Comparison of ENCODE assay signal across 9 cellular contexts in the genomic region with DNA sequence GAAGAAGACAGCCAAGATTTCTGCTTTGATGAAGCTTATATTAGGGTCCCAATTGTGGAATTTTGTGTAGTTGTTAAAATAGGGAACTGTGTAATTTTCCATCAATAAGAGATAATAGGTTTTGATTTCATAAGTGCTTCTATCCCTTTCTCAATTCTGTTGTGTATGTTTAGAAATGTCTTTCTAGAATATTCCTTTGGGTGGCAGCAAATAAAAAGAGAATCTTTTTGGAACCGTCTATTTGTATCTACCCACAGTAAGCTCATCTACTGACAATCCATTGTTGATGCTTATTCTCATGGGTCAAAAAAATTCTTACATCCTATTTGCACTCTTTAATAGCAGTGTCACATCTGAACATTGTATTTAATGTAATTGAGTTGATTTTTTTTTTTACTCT.
DNase-seq lines count a peak whose midpoint lies in the region; ATAC-seq and TF ChIP-seq lines count a peak whose summit lies in the region.
"Had no signal": no experiment of that assay in that cellular context is flagged by ENCODE, and none has a peak within 500 bp of the region (broad histone marks: within the 10 kb centered on the region; RNA-seq: fewer than 3 reads in every experiment).

No MANE protein-coding gene starts in this region.

- no peaks in the 10 kb centered on the region for H3K79me2 ChIP-seq in mammary epithelial cell (ENCODE audit: insufficient read depth, low read length)

- H3K27ac ChIP-seq in mammary epithelial cell (ENCODE audit: insufficient read depth, low read depth, low read length): no peak overlapping the region
- H3K27ac ChIP-seq: BLaER1 had no signal

- H2AFZ ChIP-seq in mammary epithelial cell (ENCODE audit: low read depth, low read length): no peak overlapping the region

- peak; percentile 44 for ATAC-seq in HG03571 (IDR thresholded peaks at IDR 0.05; ENCODE audit: unreplicated experiment)
- ATAC-seq in HG03139 (IDR thresholded peaks at IDR 0.05; ENCODE audit: unreplicated experiment): no peak

- H3K36me3 ChIP-seq in mammary epithelial cell (ENCODE audit: insufficient read depth, low read length): no peaks in the 10 kb centered on the region
- H3K36me3 ChIP-seq: BLaER1 had no signal

- no peaks in the 10 kb centered on the region for H3K27me3 Mint-ChIP-seq in MCF 10A (ENCODE audit: insufficient read depth, unreplicated experiment)

- no peak overlapping the region for H3K27ac Mint-ChIP-seq in MCF 10A (ENCODE audit: low read depth, unreplicated experiment)

- no peaks in the 10 kb centered on the region for H3K9me3 ChIP-seq in mammary epithelial cell (replicated peaks; ENCODE audit: insufficient read depth, low read length)
- H3K9me3 ChIP-seq: BLaER1 had no signal

- no peak overlapping the region for H3K4me2 ChIP-seq in mammary epithelial cell (ENCODE audit: insufficient read depth, low read depth, low read length)
- H3K4me2 ChIP-seq: BLaER1 had no signal

- TF ChIP-seq CTCF in MCF 10A (IDR thresholded peaks at IDR 0.05; ENCODE audit: unreplicated experiment) (peak; percentile 39), mammary epithelial cell (conservative IDR thresholded peaks at IDR 0.05 in 1 of 2, IDR thresholded peaks at IDR 0.05 in 1 of 2; ENCODE audit: extremely low read depth in 1 of 2, insufficient read depth in 1 of 2, low read depth in 1 of 2, low read length in 2 of 2) (peak in 1 of 2 donors; percentile 16)

- H3K4me3 Mint-ChIP-seq in MCF 10A (ENCODE audit: unreplicated experiment): no peak overlapping the region

- DNase-seq in MCF 10A (ENCODE audit: unreplicated experiment): peak; percentile 23
- no peak for DNase-seq in mammary epithelial cell
- DNase-seq in SW480 (ENCODE audit: low spot score): peak; percentile 16
- no peak for DNase-seq in COLO668 (lab: John Stamatoyannopoulos, UW; ENCODE audit: unreplicated experiment)
- no peak for DNase-seq in NCI-H345 (lab: John Stamatoyannopoulos, UW)
- DNase-seq in OCI-M2 (lab: John Stamatoyannopoulos, UW; ENCODE audit: unreplicated experiment): no peak

- H3K4me1 Mint-ChIP-seq in MCF 10A (ENCODE audit: insufficient read depth, unreplicated experiment): peaks cover 4% of the 10 kb centered on the region

- BruUV-seq in MCF 10A (replicated peaks; lab: Mats Ljungman, UMichigan): no TSS peak
- no TSS peak for BruUV-seq in mammary epithelial cell (replicated peaks; lab: Mats Ljungman, UMichigan)

- CTCF ChIA-PET in MCF 10A (lab: Yijun Ruan, JAX): interaction anchor here (0.6 to 8.2 kb wide), 49 partner anchors 8 to 1953 kb away, joined by 3 to 65 read pairs (median 3); a partner anchor contains a TSS
- CTCF ChIA-PET in mammary epithelial cell (lab: Charles Lee; ENCODE audit: low non-redundant PET): interaction anchor here (0.6 kb wide), 4 partner anchors 17 to 919 kb away, joined by 3 to 6 read pairs (median 4); no protein-coding TSS in a partner anchor

- intact Hi-C loops in MCF 10A (cut with micrococcal nuclease): loop anchor here (1.0 to 5.0 kb wide), 3 partner anchors 109 to 826 kb away; a partner anchor contains a TSS
- intact Hi-C loops in mammary epithelial cell (cut with micrococcal nuclease): loop anchor here (5.0 kb wide), 1 partner anchor 1176 kb away; no protein-coding TSS in a partner anchor

- no peaks in the 10 kb centered on the region for H3K36me3 Mint-ChIP-seq in MCF 10A (ENCODE audit: insufficient read depth, unreplicated experiment)

- dilution Hi-C loops in mammary epithelial cell (cut with HindIII; ENCODE audit: low sequenced_read_pairs): no loop called here

- WGBS in mammary epithelial cell (ENCODE audit: low coverage, missing lambda C conversion rate): 0% methylated on average over 1 of the region's 1 CpG

- H3K4me1 ChIP-seq in mammary epithelial cell (ENCODE audit: insufficient read depth, low read length): peaks cover 4% of the 10 kb centered on the region

- H3K9me3 Mint-ChIP-seq in MCF 10A (ENCODE audit: unreplicated experiment): no peaks in the 10 kb centered on the region

- no peaks in the 10 kb centered on the region for H3K27me3 ChIP-seq in mammary epithelial cell (ENCODE audit: insufficient read depth, low read length)
- H3K27me3 ChIP-seq: BLaER1 had no signal

- in situ Hi-C loops in mammary epithelial cell (cut with MboI; ENCODE audit: low sequenced_read_pairs in 2 of 2): loop anchor here (10.0 to 25.0 kb wide), 6 partner anchors 131 to 1199 kb away; a partner anchor contains a TSS

- no peaks in the 10 kb centered on the region for H4K20me1 ChIP-seq in mammary epithelial cell (ENCODE audit: insufficient read depth, low read length)
- H4K20me1 ChIP-seq: BLaER1 had no signal

- no peak overlapping the region for H3K9ac ChIP-seq in mammary epithelial cell (ENCODE audit: insufficient read depth, low read length)
- H3K9ac ChIP-seq: BLaER1 had no signal

- POLR2A ChIA-PET in MCF 10A (lab: Yijun Ruan, JAX): no interaction called here

- no peak overlapping the region for H3K4me3 ChIP-seq in mammary epithelial cell (replicated peaks in 1 of 3; ENCODE audit: insufficient read depth in 1 of 3, low read depth in 2 of 3, low read length in 3 of 3)
- H3K4me3 ChIP-seq: BLaER1 had no signal

Comparison
In these comparisons a context has a peak if more than half of its experiments do, and no peak if none do; other contexts are left out.
1. DNase-seq: peak in MCF 10A (single experiment) and SW480 (single experiment); none in mammary epithelial cell (single experiment), COLO668 (single experiment), NCI-H345 (single experiment) and OCI-M2 (single experiment).